Comparison of ENCODE assay signal across 15 cellular contexts in the genomic region with DNA sequence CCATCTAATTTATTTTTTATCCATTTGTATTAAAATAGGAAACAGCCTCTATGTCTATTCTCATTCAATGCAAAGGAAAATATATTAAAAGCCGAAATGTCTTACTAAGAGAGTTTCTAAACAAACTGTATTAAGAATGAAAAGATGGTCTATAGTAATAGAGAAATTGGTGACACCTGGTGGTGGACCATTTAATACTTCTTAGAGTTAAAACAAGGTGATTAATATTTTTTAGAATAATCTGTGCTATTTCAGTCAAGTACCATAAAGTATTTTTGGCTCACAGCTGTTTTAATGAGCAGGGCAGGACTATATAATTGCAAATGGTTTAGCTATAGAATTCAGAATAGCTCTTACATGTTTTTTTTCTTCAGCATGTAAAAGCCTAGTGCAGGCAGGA. TPM values are rescaled to one million over a fixed set of nuclear protein-coding genes. Genes with fewer than 3 reads are reported as not detected.
DNase-seq lines count a peak whose midpoint lies in the region; ATAC-seq and TF ChIP-seq lines count a peak whose summit lies in the region.
"Had no signal": no experiment of that assay in that cellular context is flagged by ENCODE, and none has a peak within 500 bp of the region (broad histone marks: within the 10 kb centered on the region; RNA-seq: fewer than 3 reads in every experiment).

No MANE protein-coding gene starts in this region.

- peak; percentile 15; the same call in 1 of the 2 replicates for TF ChIP-seq CTCF in LNCAP (IDR thresholded peaks at IDR 0.05)
- peak; percentile 30 for TF ChIP-seq CTCF in astrocyte of the spinal cord (IDR thresholded peaks at IDR 0.05; ENCODE audit: low read depth, low read length)
- peak; percentile 54 for TF ChIP-seq CTCF in neural cell (IDR thresholded peaks at IDR 0.05; ENCODE audit: poor library complexity, severe bottlenecking)
- TF ChIP-seq CTCF in lower lobe of right lung (IDR thresholded peaks at IDR 0.05): no peak
- peak in 1 of 2 donors; percentile 5 for TF ChIP-seq CTCF in suprapubic skin (IDR thresholded peaks at IDR 0.05)

- TF ChIP-seq EP300 in neural cell (conservative IDR thresholded peaks at IDR 0.05; ENCODE audit: poor library complexity, severe bottlenecking) (no peak), suprapubic skin (IDR thresholded peaks at IDR 0.05) (no peak)

- no peak overlapping the region for H3K4me3 ChIP-seq in astrocyte of the spinal cord (ENCODE audit: low read depth, low read length)
- no peak overlapping the region for H3K4me3 ChIP-seq in neural cell (ENCODE audit: low read length)
- no peak overlapping the region for H3K4me3 ChIP-seq in lower lobe of right lung
- H3K4me3 ChIP-seq in suprapubic skin: no peak overlapping the region

- no peak for TF ChIP-seq POLR2A in suprapubic skin (IDR thresholded peaks at IDR 0.05)

- no peaks in the 10 kb centered on the region for H4K20me1 ChIP-seq in neural cell (ENCODE audit: insufficient read depth)

- no peaks in the 10 kb centered on the region for H3K9me2 ChIP-seq in neural cell (ENCODE audit: insufficient read depth, low read length)

- H3K4me2 ChIP-seq in neural cell (ENCODE audit: low read length): no peak overlapping the region

- no peak overlapping the region for H2AFZ ChIP-seq in neural cell (ENCODE audit: low read depth, low read length)

- ATAC-seq in lower lobe of right lung: no peak

- H3K36me3 ChIP-seq in neural cell (ENCODE audit: insufficient read depth, low read length) (no peaks in the 10 kb centered on the region), lower lobe of right lung (no peaks in the 10 kb centered on the region), suprapubic skin (no peaks in the 10 kb centered on the region)

- peak; percentile 11 for DNase-seq in NCI-H1092 treated with DMSO at 0.1 percent for 48 hours (lab: John Stamatoyannopoulos, UW)
- DNase-seq in NCI-H1092 (lab: John Stamatoyannopoulos, UW): no peak
- DNase-seq in astrocyte of the spinal cord (ENCODE audit: low read depth, low spot score): peak; percentile 34
- no peak for DNase-seq in NCI-H2081 treated with DMSO at 0.1 percent for 48 hours (lab: John Stamatoyannopoulos, UW)
- no peak for DNase-seq in lower lobe of right lung
- no peak for DNase-seq in suprapubic skin (ENCODE audit: low spot score in 2 of 2)
- DNase-seq: ACHN; activated CD8-positive, alpha-beta memory T cell treated with anti-CD3 and anti-CD28 coated beads for 24 hours; NCI-H1105; T1000 had no signal

- in situ Hi-C loops in astrocyte of the spinal cord (cut with HindIII; ENCODE audit: low sequenced_read_pairs): no loop called here

- H3K27me3 ChIP-seq in neural cell (ENCODE audit: insufficient read depth, low read depth, low read length) (no peaks in the 10 kb centered on the region), lower lobe of right lung (ENCODE audit: low read depth) (peaks cover 3% of the 10 kb centered on the region), suprapubic skin (peaks cover 3% of the 10 kb centered on the region)

- no peak overlapping the region for H3K27ac ChIP-seq in neural cell (ENCODE audit: low read length)
- no peak overlapping the region for H3K27ac ChIP-seq in lower lobe of right lung
- H3K27ac ChIP-seq in suprapubic skin: no peak overlapping the region
- H3K27ac ChIP-seq: HL-60 had no signal

- H3K4me1 ChIP-seq in lower lobe of right lung: no peaks in the 10 kb centered on the region
- H3K4me1 ChIP-seq in suprapubic skin: no peaks in the 10 kb centered on the region

- H3K79me2 ChIP-seq in neural cell (replicated peaks; ENCODE audit: insufficient read depth, low read length): no peaks in the 10 kb centered on the region

- no peaks in the 10 kb centered on the region for H3F3A ChIP-seq in neural cell (ENCODE audit: insufficient read depth, low read length, poor library complexity, severe bottlenecking)

- peak; percentile 47 for TF ChIP-seq RAD21 in neural cell (conservative IDR thresholded peaks at IDR 0.05)

- no peak overlapping the region for H3K9ac ChIP-seq in neural cell (ENCODE audit: low read length)

- intact Hi-C loops in lower lobe of right lung (cut with DNase I): no loop called here

- WGBS in suprapubic skin: 75% methylated on average over 1 of the region's 1 CpG

- H3K9me3 ChIP-seq in neural cell (ENCODE audit: low read length): no peaks in the 10 kb centered on the region
- no peaks in the 10 kb centered on the region for H3K9me3 ChIP-seq in lower lobe of right lung
- no peaks in the 10 kb centered on the region for H3K9me3 ChIP-seq in suprapubic skin

TF ChIP-seq in neural cell, 6 proteins besides CTCF, POLR2A, EP300 and RAD21:
- no peak for TF ChIP-seq POLR2AphosphoS5 (IDR thresholded peaks at IDR 0.05)
- TF ChIP-seq SMC3 (conservative IDR thresholded peaks at IDR 0.05; ENCODE audit: poor library complexity): peak; percentile 64

RNA-seq across cellular contexts. Expression of gene SYNPR, which starts 55.7 kb away (rescaled TPM):
- polyA plus RNA-seq in neural cell: 2.0 and 4.4 TPM in 2 replicates
- 1.2 and 1.5 TPM in 2 replicates for polyA minus RNA-seq in neural cell
- total RNA-seq in lower lobe of right lung (not detected), suprapubic skin (not detected)
- total RNA-seq: mesenteric fat pad, pulmonary artery endothelial cell had no signal

Comparison
In these comparisons a context has a peak if more than half of its experiments do, and no peak if none do; other contexts are left out.
1. DNase-seq: peak in NCI-H1092 treated with DMSO at 0.1 percent for 48 hours (single experiment) and astrocyte of the spinal cord (single experiment); none in NCI-H1092 (single experiment), NCI-H2081 treated with DMSO at 0.1 percent for 48 hours (single experiment), lower lobe of right lung (single experiment) and suprapubic skin (0 of 2).